ENCODE assay signal across 1 cellular context in the genomic region with DNA sequence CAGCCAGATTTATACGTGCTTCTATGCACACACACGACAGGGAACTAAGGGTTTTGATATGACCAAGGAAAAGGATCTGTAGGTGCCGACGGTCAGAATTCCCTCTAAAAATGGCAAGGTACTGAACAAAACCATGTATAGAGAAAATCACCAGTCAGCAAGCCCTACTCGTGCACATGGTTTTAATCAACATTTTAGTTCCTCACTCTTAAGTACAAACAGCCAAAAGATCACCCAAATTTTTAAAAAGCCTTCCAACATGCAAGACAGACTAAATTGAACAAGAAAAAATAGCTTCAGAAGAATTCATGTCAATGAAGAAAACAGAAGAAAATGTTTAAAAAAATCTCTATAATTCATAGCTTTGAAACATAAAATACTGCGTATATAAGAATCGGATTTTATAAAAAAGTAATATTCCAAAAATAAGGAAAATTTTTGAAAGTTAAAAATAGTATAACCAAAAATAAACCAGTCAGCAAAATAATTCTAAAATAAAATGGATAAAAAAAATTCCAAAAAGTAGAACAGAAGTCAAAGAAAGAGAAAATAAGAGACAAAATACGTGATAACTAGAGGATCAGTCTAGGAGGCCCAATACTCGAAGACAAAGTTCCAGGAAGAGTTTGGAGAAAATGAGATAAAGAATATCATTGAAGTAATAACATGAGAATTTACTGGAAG.
TF ChIP-seq lines count a peak whose summit lies in the region.

No MANE protein-coding gene starts in this region.

TF ChIP-seq in IMR-90, 13 proteins besides CTCF, POLR2A, EP300 and RAD21:
- TF ChIP-seq BHLHE40 (IDR thresholded peaks at IDR 0.05; ENCODE audit: low read depth, low read length) (no peak), CHD1 (IDR thresholded peaks at IDR 0.05; ENCODE audit: low read depth, low read length) (no peak), RFX5 (IDR thresholded peaks at IDR 0.05; ENCODE audit: low read depth, low read length) (no peak), MAFK (IDR thresholded peaks at IDR 0.05; ENCODE audit: low read depth, low read length) (peak; percentile 48; the same call in 1 of the 2 replicates)
